ENCODE assay signal across 1 cellular context in genomic region chr7:79453558-79454324, GRCh38.
A peak's percentile ranks its signal among the peaks of the same experiment; 100 is the strongest.
TF ChIP-seq lines count a peak whose summit lies in the region.

MAGI2 (minus strand) TSS chr7:79453667; CDS start chr7:79453320, 347 bp downstream.

TF ChIP-seq in HepG2, 621 proteins besides CTCF, POLR2A, EP300 and RAD21 (continued from another document and continues in another):
- TF ChIP-seq PATZ1 (CRISPR knock-in tag; IDR thresholded peaks at IDR 0.05) (peak; percentile 75), CENPBD1 (CRISPR knock-in tag; IDR thresholded peaks at IDR 0.05; ENCODE audit: borderline replicate concordance, low read depth) (no peak), SKIL (CRISPR knock-in tag; IDR thresholded peaks at IDR 0.05; ENCODE audit: borderline replicate concordance) (no peak), CCDC6 (CRISPR knock-in tag; IDR thresholded peaks at IDR 0.05) (0 out of 2 replicates have a peak, but pooled peaks have one; percentile 18), SNAPC5 (CRISPR knock-in tag; IDR thresholded peaks at IDR 0.05; ENCODE audit: borderline replicate concordance) (no peak), PRDM4 (CRISPR knock-in tag; IDR thresholded peaks at IDR 0.05; ENCODE audit: borderline replicate concordance) (no peak), TSC22D2 (CRISPR knock-in tag; IDR thresholded peaks at IDR 0.05; ENCODE audit: borderline replicate concordance) (0 out of 2 replicates have a peak, but pooled peaks have one; percentile 27), ZNF136 (CRISPR knock-in tag; IDR thresholded peaks at IDR 0.05; ENCODE audit: low read depth) (no peak), LRRFIP1 (CRISPR knock-in tag; conservative IDR thresholded peaks at IDR 0.05) (no peak), MYPOP (CRISPR knock-in tag; IDR thresholded peaks at IDR 0.05) (no peak), SNAPC4 (CRISPR knock-in tag; IDR thresholded peaks at IDR 0.05) (no peak; the same call in 1 of the 2 replicates), ATF6 (CRISPR knock-in tag; conservative IDR thresholded peaks at IDR 0.05) (no peak), HES4 (CRISPR knock-in tag; IDR thresholded peaks at IDR 0.05; ENCODE audit: borderline replicate concordance) (0 out of 2 replicates have a peak, but pooled peaks have one; percentile 77), ATRX (CRISPR knock-in tag; IDR thresholded peaks at IDR 0.05; ENCODE audit: borderline replicate concordance) (no peak), MTF2 (CRISPR knock-in tag; IDR thresholded peaks at IDR 0.05; ENCODE audit: borderline replicate concordance) (0 out of 2 replicates have a peak, but pooled peaks have one; percentile 2), SMAD3 (CRISPR knock-in tag; IDR thresholded peaks at IDR 0.05) (no peak), ISX (CRISPR knock-in tag; conservative IDR thresholded peaks at IDR 0.05) (no peak), PBX2 (CRISPR knock-in tag; IDR thresholded peaks at IDR 0.05) (no peak), SRSF1 (optimal IDR thresholded peaks at IDR 0.05; ENCODE audit: low read depth, low read length) (no peak), DMAP1 (CRISPR knock-in tag; IDR thresholded peaks at IDR 0.05) (peak; percentile 32; the same call in 1 of the 2 replicates), FOXK2 (IDR thresholded peaks at IDR 0.05) (no peak), SIN3A (IDR thresholded peaks at IDR 0.05; ENCODE audit: borderline replicate concordance, low read depth, low read length) (no peak), ZNF788 (CRISPR knock-in tag; IDR thresholded peaks at IDR 0.05; ENCODE audit: borderline replicate concordance) (peak; percentile 38; the same call in 1 of the 2 replicates), PHF21A (CRISPR knock-in tag; IDR thresholded peaks at IDR 0.05) (no peak), GATAD1 (CRISPR knock-in tag; IDR thresholded peaks at IDR 0.05) (no peak), ZNF607 (CRISPR knock-in tag; IDR thresholded peaks at IDR 0.05; ENCODE audit: borderline replicate concordance) (peak; percentile 41; the same call in 1 of the 2 replicates), EZH2 (conservative IDR thresholded peaks at IDR 0.05; ENCODE audit: low read depth, low read length) (no peak), MTERF4 (CRISPR knock-in tag; IDR thresholded peaks at IDR 0.05) (peak; percentile 35; the same call in 1 of the 2 replicates)
